1 cellular context compared by ENCODE assay signal in genomic region chr16:18923935-18924334, GRCh38.
TF ChIP-seq lines count a peak whose summit lies in the region.

No MANE protein-coding gene starts in this region.

TF ChIP-seq in HepG2, 621 proteins besides CTCF, POLR2A, EP300 and RAD21:
- TF ChIP-seq TFAP4 (IDR thresholded peaks at IDR 0.05; ENCODE audit: borderline replicate concordance, low read depth) = 0 out of 2 replicates have a peak, but pooled peaks have one; percentile 20
